In genomic region chr7:99324966-99325596, GRCh38 we compare ENCODE assay signal across 8 cellular contexts. TPM values are rescaled to one million over a fixed set of nuclear protein-coding genes. Genes with fewer than 3 reads are reported as not detected.
DNase-seq lines count a peak whose midpoint lies in the region; ATAC-seq and TF ChIP-seq lines count a peak whose summit lies in the region.

No MANE protein-coding gene starts in this region.

- H3K4me1 Mint-ChIP-seq in endothelial cell (ENCODE audit: unreplicated experiment), result peaks cover 14% of the 10 kb centered on the region

- H3K27me3 ChIP-seq in NT2/D1 (ENCODE audit: insufficient read depth, insufficient read length) (no peaks in the 10 kb centered on the region), neuronal stem cell (ENCODE audit: control insufficient read depth in 3 of 3, insufficient read depth in 3 of 3, low read depth in 1 of 3, low read length in 3 of 3) (no peaks in the 10 kb centered on the region)

- no peak overlapping the region for H2BK120ac ChIP-seq in neuronal stem cell (ENCODE audit: low read depth, low read length)

- ATAC-seq in GM19395 (IDR thresholded peaks at IDR 0.05; ENCODE audit: unreplicated experiment), result peak; percentile 12

- peak overlapping the region; percentile 97 for H3K14ac ChIP-seq in neuronal stem cell (ENCODE audit: low read length)

- no peak overlapping the region for H2BK12ac ChIP-seq in neuronal stem cell (ENCODE audit: low read length)

- peak overlapping the region; percentile 96 for H3K18ac ChIP-seq in neuronal stem cell (ENCODE audit: low read length)

- H3K9me3 ChIP-seq in NT2/D1 (ENCODE audit: insufficient read depth, low read length) (no peaks in the 10 kb centered on the region), neuronal stem cell (replicated peaks in 1 of 2; ENCODE audit: control insufficient read depth in 2 of 2, insufficient read depth in 1 of 2, low read depth in 1 of 2, low read length in 2 of 2) (no peaks in the 10 kb centered on the region)

- H4K8ac ChIP-seq in neuronal stem cell (ENCODE audit: low read depth, low read length), result no peak overlapping the region

- peaks cover 4% of the 10 kb centered on the region for H3K79me1 ChIP-seq in neuronal stem cell (ENCODE audit: low read depth, low read length)

- H3K4me2 ChIP-seq in neuronal stem cell (ENCODE audit: insufficient read depth, low read length, poor library complexity, severe bottlenecking), result peak overlapping the region; percentile 87

- H3K9me3 Mint-ChIP-seq in endothelial cell (ENCODE audit: unreplicated experiment), result no peaks in the 10 kb centered on the region

- no peak overlapping the region for H3K27ac Mint-ChIP-seq in endothelial cell (ENCODE audit: unreplicated experiment)

- H2AK5ac ChIP-seq in neuronal stem cell (ENCODE audit: low read depth, low read length), result peak overlapping the region; percentile 84

- DNase-seq in NT2/D1 (ENCODE audit: low read depth, low spot score), result no peak
- no peak for DNase-seq in endothelial cell (ENCODE audit: low spot score)
- DNase-seq in neuronal stem cell (ENCODE audit: low spot score), result no peak
- DNase-seq in AG08395 (ENCODE audit: low spot score), result no peak
- no peak for DNase-seq in 8988T
- DNase-seq in NCI-H128 (lab: John Stamatoyannopoulos, UW; ENCODE audit: unreplicated experiment), result no peak

- peaks cover 2% of the 10 kb centered on the region for H3K27me3 Mint-ChIP-seq in endothelial cell (ENCODE audit: unreplicated experiment)

- no peak for TF ChIP-seq CTCF in 22Rv1 (IDR thresholded peaks at IDR 0.05)
- TF ChIP-seq CTCF in endothelial cell (IDR thresholded peaks at IDR 0.05; ENCODE audit: unreplicated experiment), result no peak

- no CpG with 5 or more reads among the region's 15 CpGs for WGBS in neuronal stem cell (ENCODE audit: extremely low coverage in 2 of 2, insufficient read length in 2 of 2, insufficient replicate concordance in 1 of 2), 2 donors

- no peak overlapping the region for H2BK15ac ChIP-seq in neuronal stem cell (ENCODE audit: low read length)

- no peak overlapping the region for H4K91ac ChIP-seq in neuronal stem cell (ENCODE audit: low read depth, low read length, poor library complexity)

- H2AFZ ChIP-seq in neuronal stem cell (ENCODE audit: low read length), result peak overlapping the region; percentile 90

- H3K4me1 ChIP-seq in NT2/D1 (ENCODE audit: insufficient read depth, insufficient read length), result no peaks in the 10 kb centered on the region
- peaks cover 2 to 4% of the 10 kb centered on the region in 2 donors for H3K4me1 ChIP-seq in neuronal stem cell (ENCODE audit: control insufficient read depth in 2 of 2, insufficient read depth in 1 of 2, low read depth in 1 of 2, low read length in 2 of 2)

- H3K4me3 Mint-ChIP-seq in endothelial cell (ENCODE audit: unreplicated experiment), result peak overlapping the region; percentile 94

- H3K36me3 ChIP-seq in NT2/D1 (ENCODE audit: insufficient read depth, insufficient read length, low read length), result peaks cover 14% of the 10 kb centered on the region
- peaks cover 2 to 12% of the 10 kb centered on the region in 2 donors for H3K36me3 ChIP-seq in neuronal stem cell (replicated peaks in 1 of 2; ENCODE audit: control insufficient read depth in 2 of 2, insufficient read depth in 2 of 2, low read length in 2 of 2)

- no peak overlapping the region for H3K4ac ChIP-seq in neuronal stem cell (ENCODE audit: low read length)

- H3K27ac ChIP-seq in 22Rv1 (peak overlapping the region; percentile 76), neuronal stem cell (replicated peaks; ENCODE audit: low read length) (peak overlapping the region; percentile 55)

- H2BK5ac ChIP-seq in neuronal stem cell (ENCODE audit: low read length), result peak overlapping the region; percentile 62

- H3K23ac ChIP-seq in neuronal stem cell (ENCODE audit: low read depth, low read length, poor library complexity), result no peak overlapping the region

- H3K4me3 ChIP-seq in NT2/D1 (ENCODE audit: insufficient read length, low read depth) (peak overlapping the region; percentile 89), neuronal stem cell (ENCODE audit: low read length in 2 of 2) (peak overlapping the region; percentile 84 to 89)

- H3K9ac ChIP-seq in NT2/D1 (ENCODE audit: insufficient read length, low read depth) (peak overlapping the region; percentile 99), neuronal stem cell (ENCODE audit: low read depth, low read length, poor library complexity) (peak overlapping the region; percentile 97)

- no peaks in the 10 kb centered on the region for H3K36me3 Mint-ChIP-seq in endothelial cell (ENCODE audit: low read depth, unreplicated experiment)

RNA-seq across cellular contexts. Expression of gene ARPC1A, which starts 0.6 kb away (rescaled TPM):
- 196 TPM for total RNA-seq in endothelial cell (ENCODE audit: unreplicated experiment)
- 238 TPM for polyA plus RNA-seq in neuronal stem cell (2013, experiment 1 of 2)
- polyA plus RNA-seq in neuronal stem cell (2013, experiment 2 of 2), result 242 TPM

RNA-seq across cellular contexts. Expression of gene ARPC1B, which starts 49.4 kb away (rescaled TPM):
- 124 TPM for total RNA-seq in endothelial cell (ENCODE audit: unreplicated experiment)
- polyA plus RNA-seq in neuronal stem cell (2013, experiment 1 of 2), result 33.4 TPM
- polyA plus RNA-seq in neuronal stem cell (2013, experiment 2 of 2), result 32.0 TPM

RNA-seq across cellular contexts. Expression of gene MYH16, which starts 52.4 kb away (rescaled TPM):
- total RNA-seq in endothelial cell (ENCODE audit: unreplicated experiment), result not detected
- not detected for polyA plus RNA-seq in neuronal stem cell (2013, experiment 1 of 2)
- not detected for polyA plus RNA-seq in neuronal stem cell (2013, experiment 2 of 2)
